In the genomic region with DNA sequence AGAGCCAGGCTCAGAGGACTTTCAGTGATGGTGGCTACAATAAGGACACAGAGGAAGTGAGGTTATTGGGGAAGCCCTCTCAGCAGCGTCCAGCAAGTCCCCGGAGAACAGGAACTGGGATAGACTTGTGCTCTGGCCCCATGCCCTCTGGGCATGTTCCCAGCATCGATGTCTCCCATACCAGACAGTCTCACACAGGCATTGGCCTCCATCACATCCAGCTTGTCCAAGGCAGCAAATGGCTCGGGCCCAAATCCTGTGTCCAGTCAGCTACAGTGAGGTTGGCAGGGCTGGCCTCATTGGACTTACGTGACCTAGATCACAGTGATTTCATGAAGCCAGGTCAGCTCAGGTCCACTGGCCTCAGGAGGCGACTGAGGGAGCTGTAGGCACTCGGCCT, we compare ENCODE assay signal across 1 cellular context.
TF ChIP-seq lines count a peak whose summit lies in the region.

No MANE protein-coding gene starts in this region.

TF ChIP-seq in IMR-90, 13 proteins besides CTCF, POLR2A, EP300 and RAD21:
- no peak for TF ChIP-seq CEBPB (IDR thresholded peaks at IDR 0.05; ENCODE audit: low read depth, low read length)
- TF ChIP-seq, protein P1, sequence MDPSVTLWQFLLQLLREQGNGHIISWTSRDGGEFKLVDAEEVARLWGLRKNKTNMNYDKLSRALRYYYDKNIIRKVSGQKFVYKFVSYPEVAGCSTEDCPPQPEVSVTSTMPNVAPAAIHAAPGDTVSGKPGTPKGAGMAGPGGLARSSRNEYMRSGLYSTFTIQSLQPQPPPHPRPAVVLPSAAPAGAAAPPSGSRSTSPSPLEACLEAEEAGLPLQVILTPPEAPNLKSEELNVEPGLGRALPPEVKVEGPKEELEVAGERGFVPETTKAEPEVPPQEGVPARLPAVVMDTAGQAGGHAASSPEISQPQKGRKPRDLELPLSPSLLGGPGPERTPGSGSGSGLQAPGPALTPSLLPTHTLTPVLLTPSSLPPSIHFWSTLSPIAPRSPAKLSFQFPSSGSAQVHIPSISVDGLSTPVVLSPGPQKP (IDR thresholded peaks at IDR 0.05; ENCODE audit: borderline replicate concordance, low read depth, low read length): no peak
- no peak for TF ChIP-seq MAZ (IDR thresholded peaks at IDR 0.05; ENCODE audit: borderline replicate concordance, low read depth, low read length)
- TF ChIP-seq RFX5 (IDR thresholded peaks at IDR 0.05; ENCODE audit: low read depth, low read length): no peak
- TF ChIP-seq RCOR1 (IDR thresholded peaks at IDR 0.05; ENCODE audit: insufficient replicate concordance, low read length): no peak
- no peak for TF ChIP-seq CHD1 (IDR thresholded peaks at IDR 0.05; ENCODE audit: low read depth, low read length)
- no peak for TF ChIP-seq FOS (IDR thresholded peaks at IDR 0.05; ENCODE audit: low read depth, low read length)
- TF ChIP-seq BHLHE40 (IDR thresholded peaks at IDR 0.05; ENCODE audit: low read depth, low read length): no peak
